In the genomic region with DNA sequence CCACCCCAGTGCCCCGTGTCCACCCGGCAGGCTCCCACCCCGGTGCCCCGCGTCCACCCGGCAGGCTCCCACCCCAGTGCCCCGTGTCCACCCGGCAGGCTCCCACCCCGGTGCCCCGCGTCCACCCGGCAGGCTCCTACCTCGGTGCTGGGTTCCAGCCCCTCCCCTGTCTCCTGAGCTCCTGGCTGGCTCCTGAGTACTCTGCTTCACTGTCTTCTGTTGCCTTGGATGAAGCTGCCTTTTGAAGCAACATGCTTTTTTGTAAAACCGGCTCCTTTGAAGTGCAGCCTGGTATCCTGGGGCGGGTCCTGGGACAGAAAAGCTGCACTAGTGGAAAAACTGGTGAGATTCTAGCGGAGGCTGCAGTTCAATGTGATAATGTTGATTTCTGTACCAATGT, we compare ENCODE assay signal across 1 cellular context. TPM values are rescaled to one million over a fixed set of nuclear protein-coding genes. Genes with fewer than 3 reads are reported as not detected.
"Had no signal": no experiment of that assay in that cellular context is flagged by ENCODE, and none has a peak within 500 bp of the region (broad histone marks: within the 10 kb centered on the region; RNA-seq: fewer than 3 reads in every experiment).

No MANE protein-coding gene starts in this region.

RNA-seq across cellular contexts. Expression of a gene that starts 6.6 kb away (rescaled TPM):
- total RNA-seq: activated T-cell treated with anti-CD3 and anti-CD28 coated beads, Interleukin-2, amount 50 U/mL, for 72 hours had no signal
